25 cellular contexts compared by ENCODE assay signal in genomic region chr11:120556841-120557240, GRCh38. TPM values are rescaled to one million over a fixed set of nuclear protein-coding genes. Genes with fewer than 3 reads are reported as not detected.
"Had no signal": no experiment of that assay in that cellular context is flagged by ENCODE, and none has a peak within 500 bp of the region (broad histone marks: within the 10 kb centered on the region; RNA-seq: fewer than 3 reads in every experiment).

No MANE protein-coding gene starts in this region.

- H3K36me3 Mint-ChIP-seq: activated naive CD8-positive, alpha-beta T cell; naive B cell; stimulated activated naive B cell treated with anti-CD40 and anti-IgM and Interleukin-4, amounts not matched to agents 10 μg/mL and 1 μg/mL and 100 μg/mL, for 72 hours; WTC11 had no signal

- H3K4me1 ChIP-seq: gastroesophageal sphincter, psoas muscle, testis had no signal

- H3K27me3 ChIP-seq: gastroesophageal sphincter, testis, upper lobe of left lung had no signal

- H3K4me1 Mint-ChIP-seq: activated T-helper 17 cell treated with anti-CD3 and anti-CD28 coated beads, Interleukin-2, amount 50 U/mL, for 72 hours had no signal

- H3K4me3 Mint-ChIP-seq: activated naive CD8-positive, alpha-beta T cell; activated T-cell treated with anti-CD3 and anti-CD28 coated beads, Interleukin-2, amount 50 U/mL, for 24 hours; activated T-helper 17 cell treated with anti-CD3 and anti-CD28 coated beads, Interleukin-2, amount 50 U/mL, for 72 hours; neural crest cell; stimulated activated naive B cell treated with anti-CD40 and anti-IgM and Interleukin-4, amounts not matched to agents 10 μg/mL and 1 μg/mL and 100 μg/mL, for 72 hours; WTC11 had no signal

- H3K4me3 ChIP-seq: gastroesophageal sphincter, heart right ventricle, lung, psoas muscle, skin epidermis, testis, upper lobe of left lung had no signal

- DNase-seq: activated CD8-positive, alpha-beta memory T cell treated with anti-CD3 and anti-CD28 coated beads for 24 hours; activated CD8-positive, alpha-beta memory T cell treated with anti-CD3 and anti-CD28 coated beads, Interleukin-2, amount 50 U/mL, for 4 hours; activated T-cell treated with anti-CD3 and anti-CD28 coated beads, Interleukin-2, amount 50 U/mL, for 24 hours; amniotic stem cell; cerebellar nuclear complex; heart right ventricle; islet precursor cell; naive B cell; psoas muscle; right cardiac atrium; stimulated activated CD4-positive, alpha-beta T cell treated with anti-CD3 and anti-CD28 coated beads, Interleukin-2, amount 100 ng/mL, for 24 hours; stimulated activated naive B cell treated with anti-CD40 and anti-IgM and Interleukin-4, amounts not matched to agents 10 μg/mL and 1 μg/mL and 100 μg/mL, for 72 hours; T-helper 1 cell; T-helper 9 cell; testis; upper lobe of left lung had no signal

- H3K9me3 Mint-ChIP-seq: activated T-cell treated with anti-CD3 and anti-CD28 coated beads, Interleukin-2, amount 50 U/mL, for 24 hours; activated T-helper 17 cell treated with anti-CD3 and anti-CD28 coated beads, Interleukin-2, amount 50 U/mL, for 72 hours; naive B cell; neural crest cell; stimulated activated naive B cell treated with anti-CD40 and anti-IgM and Interleukin-4, amounts not matched to agents 10 μg/mL and 1 μg/mL and 100 μg/mL, for 72 hours; WTC11 had no signal

- ATAC-seq: activated T-helper 17 cell treated with anti-CD3 and anti-CD28 coated beads, Interleukin-2, amount 50 U/mL, for 72 hours; gastroesophageal sphincter; heart right ventricle; left lobe of liver; psoas muscle; right cardiac atrium; WTC11 had no signal

- H3K27ac ChIP-seq: epithelial cell of prostate, gastroesophageal sphincter, heart right ventricle, psoas muscle, skin epidermis, testis, upper lobe of left lung had no signal

- H3K27ac Mint-ChIP-seq: activated naive CD8-positive, alpha-beta T cell; activated T-cell treated with anti-CD3 and anti-CD28 coated beads, Interleukin-2, amount 50 U/mL, for 24 hours; activated T-helper 17 cell treated with anti-CD3 and anti-CD28 coated beads, Interleukin-2, amount 50 U/mL, for 72 hours; stimulated activated naive B cell treated with anti-CD40 and anti-IgM and Interleukin-4, amounts not matched to agents 10 μg/mL and 1 μg/mL and 100 μg/mL, for 72 hours; WTC11 had no signal

- H3K36me3 ChIP-seq: gastroesophageal sphincter, heart right ventricle, upper lobe of left lung had no signal

- H3K9me3 ChIP-seq: gastroesophageal sphincter, heart right ventricle, psoas muscle, testis, upper lobe of left lung had no signal

RNA-seq across cellular contexts. Expression of gene GRIK4, which starts 45.3 kb away (rescaled TPM):
- total RNA-seq: activated T-helper 17 cell treated with anti-CD3 and anti-CD28 coated beads, Interleukin-2, amount 50 U/mL, for 72 hours had no signal
